Comparison of ENCODE assay signal across 7 cellular contexts in genomic region chr19:54168174-54168917, GRCh38. TPM values are rescaled to one million over a fixed set of nuclear protein-coding genes. Genes with fewer than 3 reads are reported as not detected.
DNase-seq lines count a peak whose midpoint lies in the region; ATAC-seq and TF ChIP-seq lines count a peak whose summit lies in the region.

No MANE protein-coding gene starts in this region.

- TF ChIP-seq EP300 in ovary (IDR thresholded peaks at IDR 0.05) (no peak), tibial nerve (IDR thresholded peaks at IDR 0.05) (no peak)

- H3K9me3 ChIP-seq in SJCRH30 (replicated peaks): 0 out of 2 replicates have a peak, but pooled peaks cover 4% of the 10 kb centered on the region
- no peaks in the 10 kb centered on the region for H3K9me3 ChIP-seq in ovary
- H3K9me3 ChIP-seq in tibial nerve: no peaks in the 10 kb centered on the region

- TF ChIP-seq POLR2A in ovary (IDR thresholded peaks at IDR 0.05) (no peak), tibial nerve (IDR thresholded peaks at IDR 0.05) (no peak)

- H3K27ac ChIP-seq in SJCRH30 (no peak overlapping the region), foreskin keratinocyte (no peak overlapping the region), ovary (no peak overlapping the region), tibial nerve (no peak overlapping the region)

- TF ChIP-seq CTCF in GM13977 (IDR thresholded peaks at IDR 0.05; ENCODE audit: extremely low read depth, insufficient read depth, missing control alignments): peak; percentile 95
- TF ChIP-seq CTCF in foreskin keratinocyte (conservative IDR thresholded peaks at IDR 0.05): peak; percentile 88
- peak; percentile 67 to 90 (median 79) for TF ChIP-seq CTCF in ovary (IDR thresholded peaks at IDR 0.05)
- TF ChIP-seq CTCF in tibial nerve (IDR thresholded peaks at IDR 0.05): peak; percentile 78 to 95 (median 83)

- intact Hi-C loops in ovary (cut with DNase I): loop anchor here in 1 of 4 donors (5.0 kb wide), 1 partner anchor 64 kb away; no protein-coding TSS in a partner anchor

- DNase-seq in GM13977 (ENCODE audit: low spot score) (peak; percentile 92), MV-4-11 (lab: John Stamatoyannopoulos, UW) (peak; percentile 88), SJCRH30 (peak; percentile 89 to 93), foreskin keratinocyte (peak; percentile 23 to 56), ovary (peak; percentile 87 to 96 (median 95)), tibial nerve (ENCODE audit: low spot score in 2 of 2) (peak; percentile 80 to 94)
- DNase-seq in activated effector memory CD4-positive, alpha-beta T cell treated with anti-CD3 and anti-CD28 coated beads, Interleukin-2, amount 50 U/mL, for 16 hours: peak; percentile 97

- peak; percentile 71 for ATAC-seq in foreskin keratinocyte

- H3K4me1 ChIP-seq in SJCRH30 (no peaks in the 10 kb centered on the region), foreskin keratinocyte (no peaks in the 10 kb centered on the region), ovary (ENCODE audit: insufficient read depth) (no peaks in the 10 kb centered on the region), tibial nerve (peaks cover 0 to 23% (median 2%) of the 10 kb centered on the region in 4 donors)

- WGBS in ovary, 3 donors: 20 to 25% (median 20%) methylated on average over 23 to 25 of the region's 25 CpGs
- 29 to 36% methylated on average over 19 to 25 of the region's 25 CpGs for WGBS in tibial nerve, 2 donors

- H3K27me3 ChIP-seq in SJCRH30 (no peaks in the 10 kb centered on the region), foreskin keratinocyte (no peaks in the 10 kb centered on the region), ovary (no peaks in the 10 kb centered on the region), tibial nerve (peaks cover 0 to 7% of the 10 kb centered on the region in 2 donors)

- H3K36me3 ChIP-seq in SJCRH30: no peaks in the 10 kb centered on the region
- H3K36me3 ChIP-seq in ovary: no peaks in the 10 kb centered on the region
- H3K36me3 ChIP-seq in tibial nerve: no peaks in the 10 kb centered on the region

- H3K4me3 ChIP-seq in SJCRH30 (no peak overlapping the region), ovary (no peak overlapping the region), tibial nerve (no peak overlapping the region)

- in situ Hi-C loops in GM13977 (cut with MboI; ENCODE audit: low pct_unique_long_range_greater_than_20kb, low sequenced_read_pairs, unreplicated experiment): no loop called here

RNA-seq across cellular contexts. Expression of gene TMC4, which starts 4.6 kb away (rescaled TPM):
- not detected in 2 replicates for total RNA-seq in SJCRH30 (2014; rRNA removed; shearing (Covaris generic))
- 7.2 and 13.2 TPM in 2 replicates for total RNA-seq in foreskin keratinocyte
- polyA plus RNA-seq in foreskin keratinocyte: 12.0 and 20.8 TPM in 2 replicates
- 100 to 1,000 TPM in 1 of 7 donors, 10 to 100 TPM in 1, 1 to 10 TPM in 3, under 1 TPM in 2; 0.45 to 103 (median 6.5) TPM for total RNA-seq in ovary
- under 1 TPM; 0.79 to 0.87 TPM for polyA plus RNA-seq in ovary
- 1 to 10 TPM in 2 of 4 donors, under 1 TPM in 1, not detected in 1; 0.22 to 8.8 (median 4.4) TPM for total RNA-seq in tibial nerve

RNA-seq across cellular contexts. Expression of gene LENG1, which starts 8.8 kb away (rescaled TPM):
- total RNA-seq in SJCRH30 (2014; rRNA removed; shearing (Covaris generic)): 5.6 and 6.8 TPM in 2 replicates
- 7.8 and 9.7 TPM in 2 replicates for total RNA-seq in foreskin keratinocyte
- 11.7 and 12.3 TPM in 2 replicates for polyA plus RNA-seq in foreskin keratinocyte
- 10 to 100 TPM in 1 of 7 donors, 1 to 10 TPM in 6; 6.4 to 11.1 (median 8.5) TPM for total RNA-seq in ovary
- 10 to 100 TPM in 1 of 2 donors, 1 to 10 TPM in 1; 5.2 to 14.0 TPM for polyA plus RNA-seq in ovary
- 10 to 100 TPM in 2 of 4 donors, 1 to 10 TPM in 2; 7.4 to 12.9 (median 10.4) TPM for total RNA-seq in tibial nerve

RNA-seq across cellular contexts. Expression of gene MBOAT7, which starts 21.0 kb away (rescaled TPM):
- 32.1 and 34.6 TPM in 2 replicates for total RNA-seq in SJCRH30 (2014; rRNA removed; shearing (Covaris generic))
- total RNA-seq in foreskin keratinocyte (71.4 and 86.0 TPM in 2 replicates), ovary (100 to 1,000 TPM in 1 of 7 donors, 10 to 100 TPM in 6; 41.8 to 105 (median 56.8) TPM), tibial nerve (10 to 100 TPM; 45.0 to 94.5 (median 50.2) TPM)
- polyA plus RNA-seq in foreskin keratinocyte (89.5 and 92.1 TPM in 2 replicates), ovary (10 to 100 TPM; 41.0 to 51.3 TPM)

RNA-seq across cellular contexts. Expression of gene TSEN34, which starts 22.8 kb away (rescaled TPM):
- 70.7 and 81.6 TPM in 2 replicates for total RNA-seq in SJCRH30 (2014; rRNA removed; shearing (Covaris generic))
- total RNA-seq in foreskin keratinocyte (95.4 and 102 TPM in 2 replicates), ovary (10 to 100 TPM; 47.3 to 98.8 (median 56.2) TPM), tibial nerve (10 to 100 TPM; 37.3 to 70.8 (median 49.6) TPM)
- polyA plus RNA-seq in foreskin keratinocyte (122 and 125 TPM in 2 replicates), ovary (10 to 100 TPM; 12.5 to 71.9 TPM)

RNA-seq across cellular contexts. Expression of gene CNOT3, which starts 30.8 kb away (rescaled TPM):
- 27.5 and 27.6 TPM in 2 replicates for total RNA-seq in SJCRH30 (2014; rRNA removed; shearing (Covaris generic))
- total RNA-seq in foreskin keratinocyte (24.5 and 26.0 TPM in 2 replicates), ovary (10 to 100 TPM; 14.4 to 44.8 (median 41.6) TPM), tibial nerve (10 to 100 TPM; 21.6 to 30.3 (median 24.8) TPM)
- polyA plus RNA-seq in foreskin keratinocyte (37.8 TPM in 2 replicates), ovary (10 to 100 TPM; 30.9 to 65.6 TPM)

Comparison
In these comparisons a context has a peak if more than half of its experiments do, and no peak if none do; other contexts are left out.
1. DNase-seq: peak in every context shown above with its lines; median percentile 97 in activated effector memory CD4-positive, alpha-beta T cell treated with anti-CD3 and anti-CD28 coated beads, Interleukin-2, amount 50 U/mL, for 16 hours; 95 in ovary; 92 in GM13977; 91 in SJCRH30; 88 in MV-4-11; 87 in tibial nerve; 40 in foreskin keratinocyte.